18 cellular contexts compared by ENCODE assay signal in the genomic region with DNA sequence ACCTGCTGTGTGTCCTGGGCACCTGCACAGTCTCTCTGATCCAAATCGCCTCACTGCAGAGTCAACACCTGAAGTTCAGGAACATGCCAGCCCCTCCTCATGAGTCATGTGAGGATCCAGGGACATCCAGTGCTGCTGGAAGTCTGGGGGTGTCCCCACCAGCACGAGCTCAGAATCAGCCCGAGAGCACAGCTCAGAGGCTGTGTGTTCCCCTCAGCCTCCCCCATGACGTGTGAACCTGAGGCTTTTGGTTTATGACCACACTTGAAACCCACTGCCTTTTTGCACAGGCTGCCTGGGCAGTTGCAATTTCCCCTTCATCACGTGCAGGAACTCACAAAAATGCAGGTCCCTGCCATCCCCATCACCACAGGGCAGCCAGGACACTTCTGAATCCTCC. TPM values are rescaled to one million over a fixed set of nuclear protein-coding genes. Genes with fewer than 3 reads are reported as not detected.
DNase-seq lines count a peak whose midpoint lies in the region; ATAC-seq lines count a peak whose summit lies in the region.
"Had no signal": no experiment of that assay in that cellular context is flagged by ENCODE, and none has a peak within 500 bp of the region (broad histone marks: within the 10 kb centered on the region; RNA-seq: fewer than 3 reads in every experiment).

No MANE protein-coding gene starts in this region.

- peak; percentile 4 for DNase-seq in Right ventricle myocardium inferior (ENCODE audit: missing footprints)
- DNase-seq in left cardiac atrium: no peak
- peak in 37 of 42 donors; percentile 30 to 85 (median 61) for DNase-seq in head of caudate nucleus
- no peak for DNase-seq in HuH-7 (ENCODE audit: low spot score)
- DNase-seq in AG08396 (ENCODE audit: low spot score): no peak
- DNase-seq: COR-L47, DMS153, EL, GM23248, KBM-7, NCI-H1092, NCI-H446 treated with DMSO at 0.1 percent for 48 hours, NCI-H748 treated with DMSO at 0.1 percent for 48 hours, SIG-M5 had no signal

- intact Hi-C loops in Right ventricle myocardium inferior (cut with DNase I) (no loop called here), left cardiac atrium (cut with DNase I) (no loop called here), head of caudate nucleus (cut with DNase I) (no loop called here)

- ATAC-seq in Right ventricle myocardium inferior: no peak
- no peak for ATAC-seq in left cardiac atrium
- ATAC-seq in HG03565 (IDR thresholded peaks at IDR 0.05; ENCODE audit: unreplicated experiment): peak; percentile 43
- ATAC-seq in GM19328 (IDR thresholded peaks at IDR 0.05; ENCODE audit: unreplicated experiment): no peak
- ATAC-seq in GM18517 (IDR thresholded peaks at IDR 0.05; ENCODE audit: unreplicated experiment): no peak
- ATAC-seq: HCT116 had no signal

RNA-seq across cellular contexts. Expression of a gene that starts 47.1 kb away (rescaled TPM):
- total RNA-seq in Right ventricle myocardium inferior (12.3 TPM), left cardiac atrium (1 to 10 TPM; 4.8 to 5.2 TPM)
- total RNA-seq: GM23248 had no signal

Comparison
In these comparisons a context has a peak if more than half of its experiments do, and no peak if none do; other contexts are left out.
1. DNase-seq: peak in Right ventricle myocardium inferior (single experiment) and head of caudate nucleus (37 of 42); none in left cardiac atrium (single experiment), HuH-7 (single experiment) and AG08396 (single experiment).